Comparison of ENCODE assay signal across 8 cellular contexts in genomic region chr12:63151061-63151897, GRCh38. TPM values are rescaled to one million over a fixed set of nuclear protein-coding genes. Genes with fewer than 3 reads are reported as not detected.
DNase-seq lines count a peak whose midpoint lies in the region; ATAC-seq and TF ChIP-seq lines count a peak whose summit lies in the region.

AVPR1A (minus strand) TSS chr12:63151201; CDS start chr12:63150836, 365 bp downstream.

- H3K4me1 Mint-ChIP-seq in mesothelial cell of epicardium: peaks cover 21% of the 10 kb centered on the region

- H3K9me3 ChIP-seq in aorta (ENCODE audit: control insufficient read depth, low read length): no peaks in the 10 kb centered on the region

- H3K36me3 ChIP-seq in aorta (ENCODE audit: control insufficient read depth in 1 of 2, insufficient read depth in 2 of 2, low read length in 1 of 2): no peaks in the 10 kb centered on the region

- H3K4me3 ChIP-seq in aorta (ENCODE audit: low read length in 2 of 2): peak within 1 kb of the TSS; percentile 8 to 17

- H3K9me3 Mint-ChIP-seq in mesothelial cell of epicardium: peaks cover 12% of the 10 kb centered on the region

- peaks cover 0 to 3% of the 10 kb centered on the region in 2 donors for H3K4me1 ChIP-seq in aorta (ENCODE audit: control insufficient read depth in 1 of 2, insufficient read depth in 2 of 2, low read length in 2 of 2)

- H3K27me3 ChIP-seq in aorta (ENCODE audit: control insufficient read depth in 1 of 2, insufficient read depth in 2 of 2, low read length in 1 of 2): no peaks in the 10 kb centered on the region

- peak within 1 kb of the TSS; percentile 58 for H3K4me3 Mint-ChIP-seq in mesothelial cell of epicardium

- no peaks in the 10 kb centered on the region for H3K36me3 Mint-ChIP-seq in mesothelial cell of epicardium

- TF ChIP-seq CTCF in mesothelial cell of epicardium (IDR thresholded peaks at IDR 0.05; ENCODE audit: unreplicated experiment): no peak

- H3K27me3 Mint-ChIP-seq in mesothelial cell of epicardium (ENCODE audit: low read depth): peaks cover 89% of the 10 kb centered on the region

- 1% methylated on average over 41 of the region's 41 CpGs for WGBS in aorta, 2 donors

- ATAC-seq in aorta (ENCODE audit: low FRiP score): peak; percentile 58

- no peak within 1 kb of the TSS for H3K27ac ChIP-seq in aorta (ENCODE audit: low read depth in 1 of 2, low read length in 2 of 2)

- DNase-seq in DMS53 treated with DMSO at 0.1 percent for 48 hours (lab: John Stamatoyannopoulos, UW; ENCODE audit: unreplicated experiment): peak; percentile 70
- DNase-seq in NCI-H345 (lab: John Stamatoyannopoulos, UW): peak; percentile 65
- peak; percentile 60 for DNase-seq in ecto neural progenitor cell (ENCODE audit: low spot score)
- DNase-seq in mesothelial cell of epicardium (ENCODE audit: low spot score in 2 of 2, unreplicated experiment in 2 of 2): no peak
- peak; percentile 40 to 69 for DNase-seq in aorta
- no peak for DNase-seq in HCEC 1CT
- DNase-seq in NK-92 (lab: John Stamatoyannopoulos, UW; ENCODE audit: unreplicated experiment): no peak
- no peak for DNase-seq in stimulated activated naive CD4-positive, alpha-beta T cell (lab: John Stamatoyannopoulos, UW)

- H3K27ac Mint-ChIP-seq in mesothelial cell of epicardium: no peak within 1 kb of the TSS

- intact Hi-C loops in aorta (cut with DNase I): loop anchor here in 1 of 2 donors (5.0 to 10.0 kb wide), 3 partner anchors 154 to 516 kb away; partner anchors contain the start of gene DPY19L2

RNA-seq across cellular contexts. Expression of gene AVPR1A, which starts in this region (rescaled TPM):
- total RNA-seq in mesothelial cell of epicardium: 0.09 to 0.13 TPM (median 0.11 TPM) in 3 replicates
- total RNA-seq in aorta: 10 to 100 TPM in 1 of 2 donors, 1 to 10 TPM in 1; 6.0 to 21.3 TPM
- polyA plus RNA-seq in aorta: under 1 TPM; 0.05 to 0.38 TPM

Comparison
In these comparisons a context has a peak if more than half of its experiments do, and no peak if none do; other contexts are left out.
1. DNase-seq: peak in DMS53 treated with DMSO at 0.1 percent for 48 hours (single experiment), NCI-H345 (single experiment), ecto neural progenitor cell (single experiment) and aorta (2 of 2); none in mesothelial cell of epicardium (0 of 2), HCEC 1CT (single experiment), NK-92 (single experiment) and stimulated activated naive CD4-positive, alpha-beta T cell (0 of 6).